In the genomic region with DNA sequence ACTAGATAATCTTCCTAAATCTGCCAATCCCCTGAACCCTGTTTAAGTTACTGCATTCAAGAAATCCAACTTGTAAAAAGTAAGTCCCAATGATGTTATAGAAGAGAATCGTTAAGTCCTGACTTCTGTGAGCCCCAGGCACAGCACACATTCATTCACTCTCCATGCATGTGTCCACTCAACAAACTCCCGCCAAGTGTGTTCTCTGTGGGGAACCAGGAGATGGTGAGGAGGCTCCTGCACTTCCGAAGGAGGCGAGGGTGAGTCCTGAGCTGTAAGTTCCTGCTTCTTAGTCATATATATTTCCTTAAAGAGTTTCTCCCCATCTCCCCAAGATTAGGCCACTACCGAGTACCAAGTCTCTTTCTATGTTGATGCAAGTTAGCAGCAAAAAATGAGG, we compare ENCODE assay signal across 29 cellular contexts.
"Had no signal": no experiment of that assay in that cellular context is flagged by ENCODE, and none has a peak within 500 bp of the region (broad histone marks: within the 10 kb centered on the region; RNA-seq: fewer than 3 reads in every experiment).

No MANE protein-coding gene starts in this region.

- H3K27me3 ChIP-seq: adrenal gland, ascending aorta, body of pancreas, brain microvascular endothelial cell, breast epithelium, cardiac muscle cell had no signal

- H3K4me3 ChIP-seq: adrenal gland, ascending aorta, body of pancreas, breast epithelium, cardiac muscle cell had no signal

- H3K9me3 ChIP-seq: adrenal gland, ascending aorta, body of pancreas had no signal

- H3K4me1 ChIP-seq: adrenal gland, ascending aorta, body of pancreas, breast epithelium had no signal

- H3K36me3 ChIP-seq: adrenal gland, ascending aorta, brain microvascular endothelial cell, breast epithelium, cardiac muscle cell had no signal

- DNase-seq: activated effector memory CD4-positive, alpha-beta T cell treated with anti-CD3 and anti-CD28 coated beads, Interleukin-2, amount 50 U/mL, for 16 hours; activated effector memory CD4-positive, alpha-beta T cell treated with Interleukin-2 at 50 U/mL for 16 hours; activated gamma-delta T cell; activated gamma-delta T cell treated with Interleukin-2 at 50 U/mL for 16 hours; activated naive CD4-positive, alpha-beta T cell; activated naive CD4-positive, alpha-beta T cell treated with anti-CD3 and anti-CD28 coated beads for 36 hours; activated naive CD4-positive, alpha-beta T cell treated with anti-CD3 and anti-CD28 coated beads, Interleukin-2, amount 10 ng/mL, durations not matched to agents 7 days and 5 days; activated naive CD4-positive, alpha-beta T cell treated with anti-CD3 and anti-CD28 coated beads, Interleukin-2, amount 50 U/mL, for 16 hours; activated naive CD4-positive, alpha-beta T cell treated with Interleukin-2 at 50 U/mL for 16 hours; activated naive CD8-positive, alpha-beta T cell treated with anti-CD3 and anti-CD28 coated beads for 36 hours; activated naive CD8-positive, alpha-beta T cell treated with anti-CD3 and anti-CD28 coated beads, Interleukin-2, amount 10 ng/mL, durations not matched to agents 7 days and 5 days; activated naive CD8-positive, alpha-beta T cell treated with anti-CD3 and anti-CD28 coated beads, Interleukin-2, amount 50 U/mL, for 24 hours; activated T-cell treated with anti-CD3 and anti-CD28 coated beads, Interleukin-2, amount 50 U/mL, for 1 hour; activated T-cell treated with anti-CD3 and anti-CD28 coated beads, Interleukin-2, amount 50 U/mL, for 24 hours; activated T-cell treated with anti-CD3 and anti-CD28 coated beads, Interleukin-2, amount 50 U/mL, for 4 hours; activated T-cell treated with anti-CD3 and anti-CD28 coated beads, Interleukin-2, amount 50 U/mL, for 72 hours; adrenal gland; amniotic stem cell; amygdala; anterior cingulate cortex; aorta; body of pancreas; brain microvascular endothelial cell; caudate nucleus; central memory CD4-positive, alpha-beta T cell; cerebellar nuclear complex had no signal

- H3K27ac ChIP-seq: adrenal gland, ascending aorta, body of pancreas, brain microvascular endothelial cell, breast epithelium, cardiac muscle cell had no signal
